ENCODE assay signal across 8 cellular contexts in the genomic region with DNA sequence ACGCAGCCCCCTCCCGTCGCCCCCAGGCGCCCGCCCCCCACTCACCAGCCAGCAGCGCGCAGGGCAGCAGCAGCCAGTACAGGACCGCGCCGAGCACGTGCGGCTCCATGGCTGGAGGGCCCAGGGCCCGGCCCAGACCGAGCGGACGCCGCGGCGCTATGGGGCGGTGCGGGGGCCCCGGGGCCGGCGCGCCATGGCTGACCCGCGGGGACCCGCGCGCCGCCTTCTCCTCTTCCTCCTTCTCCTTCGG. TPM values are rescaled to one million over a fixed set of nuclear protein-coding genes. Genes with fewer than 3 reads are reported as not detected.
A peak's percentile ranks its signal among the peaks of the same experiment; 100 is the strongest.
DNase-seq lines count a peak whose midpoint lies in the region; ATAC-seq and TF ChIP-seq lines count a peak whose summit lies in the region.

No MANE protein-coding gene starts in this region.

- H3K4me1 ChIP-seq in HCT116 (ENCODE audit: control insufficient read depth in 1 of 2, insufficient read depth in 2 of 2, low read length in 2 of 2) = peaks cover 41 to 51% of the 10 kb centered on the region in 2 experiments

- no peaks in the 10 kb centered on the region for H3K27me3 Mint-ChIP-seq in activated T-helper 17 cell treated with anti-CD3 and anti-CD28 coated beads, Interleukin-2, amount 50 U/mL, for 72 hours
- no peaks in the 10 kb centered on the region for H3K27me3 Mint-ChIP-seq in stimulated activated naive CD8-positive, alpha-beta T cell treated with anti-CD3 and anti-CD28 coated beads, Interleukin-15, amount 100 ng/mL, for 72 hours

- no peaks in the 10 kb centered on the region for H3K9me2 ChIP-seq in HCT116 (ENCODE audit: insufficient read depth)

- H3K9me3 ChIP-seq in HCT116 (ENCODE audit: control insufficient read depth in 1 of 2, insufficient read depth in 1 of 2, low read depth in 1 of 2, low read length in 2 of 2) = no peaks in the 10 kb centered on the region

- CTCF ChIA-PET in HCT116 (lab: Charles Lee) = interaction anchor here (0.9 to 8.9 kb wide), 10 partner anchors 11 to 386 kb away, joined by 3 to 59 read pairs (median 4); a partner anchor contains a TSS

- no peak for TF ChIP-seq RAD21 in HCT116 (IDR thresholded peaks at IDR 0.05; ENCODE audit: low read depth)

- RAD21 ChIA-PET in HCT116 (lab: Charles Lee; ENCODE audit: low non-redundant PET in 1 of 2, low total read pairs in 2 of 2, uncharacterized antibody in 2 of 2, unreplicated experiment in 2 of 2) = interaction anchor here (0.7 to 1.0 kb wide), 3 partner anchors 14 to 47 kb away, joined by 3 to 4 read pairs (median 3); no protein-coding TSS in a partner anchor

- TF ChIP-seq POLR2A in HCT116 (IDR thresholded peaks at IDR 0.05; ENCODE audit: borderline replicate concordance, extremely low read depth, insufficient read depth, insufficient read length) = no peak

- H3K4me3 Mint-ChIP-seq in activated T-helper 17 cell treated with anti-CD3 and anti-CD28 coated beads, Interleukin-2, amount 50 U/mL, for 72 hours = no peak overlapping the region
- H3K4me3 Mint-ChIP-seq in stimulated activated naive CD8-positive, alpha-beta T cell treated with anti-CD3 and anti-CD28 coated beads, Interleukin-15, amount 100 ng/mL, for 72 hours = peak overlapping the region in 1 of 2 donors; percentile 33

- H3K36me3 Mint-ChIP-seq in activated T-helper 17 cell treated with anti-CD3 and anti-CD28 coated beads, Interleukin-2, amount 50 U/mL, for 72 hours (ENCODE audit: low read depth) = peaks cover 13% of the 10 kb centered on the region

- DNase-seq in HCT116 (ENCODE audit: low read depth, low spot score) (no peak), GM20000 (ENCODE audit: low spot score) (no peak), mucosa of gallbladder (ENCODE audit: low spot score) (no peak)
- DNase-seq in stimulated activated naive CD8-positive, alpha-beta T cell treated with anti-CD3 and anti-CD28 coated beads, Interleukin-15, amount 100 ng/mL, for 72 hours = no peak
- DNase-seq in stimulated activated CD8-positive, alpha-beta memory T cell treated with anti-CD3 and anti-CD28 coated beads, Interleukin-4, amount 100 ng/mL, for 48 hours = no peak

- peak overlapping the region; percentile 92 for H3K4me2 ChIP-seq in HCT116 (ENCODE audit: low read length)

- H4K20me1 ChIP-seq in HCT116 (ENCODE audit: insufficient read depth) = peaks cover 11% of the 10 kb centered on the region; the same call in 1 of the 2 replicates

- H3K27me3 ChIP-seq in HCT116 (ENCODE audit: insufficient read depth, low read length) = no peaks in the 10 kb centered on the region

- H3K9me3 Mint-ChIP-seq in activated T-helper 17 cell treated with anti-CD3 and anti-CD28 coated beads, Interleukin-2, amount 50 U/mL, for 72 hours = no peaks in the 10 kb centered on the region
- no peaks in the 10 kb centered on the region for H3K9me3 Mint-ChIP-seq in stimulated activated naive CD8-positive, alpha-beta T cell treated with anti-CD3 and anti-CD28 coated beads, Interleukin-15, amount 100 ng/mL, for 72 hours

- intact Hi-C loops in HCT116 (cut with micrococcal nuclease) = loop anchor here (2.0 kb wide), 2 partner anchors 18 to 40 kb away; a partner anchor contains a TSS

- peak overlapping the region; percentile 94 for H3K9ac ChIP-seq in HCT116 (ENCODE audit: low read length)

- no TSS peak for BruUV-seq in HCT116 (replicated peaks; lab: Mats Ljungman, UMichigan)

- H3K36me3 ChIP-seq in HCT116 (ENCODE audit: control insufficient read depth in 1 of 2, insufficient read depth in 2 of 2, low read length in 2 of 2) = no peaks in the 10 kb centered on the region; a peak in 1 of 4 replicates

- peaks cover 21% of the 10 kb centered on the region for H3K4me1 Mint-ChIP-seq in activated T-helper 17 cell treated with anti-CD3 and anti-CD28 coated beads, Interleukin-2, amount 50 U/mL, for 72 hours
- H3K4me1 Mint-ChIP-seq in stimulated activated naive CD8-positive, alpha-beta T cell treated with anti-CD3 and anti-CD28 coated beads, Interleukin-15, amount 100 ng/mL, for 72 hours = peaks cover 52% of the 10 kb centered on the region

- peak overlapping the region; percentile 69 to 82 for H3K4me3 ChIP-seq in HCT116 (replicated peaks in 1 of 2; ENCODE audit: low read depth in 1 of 2, low read length in 2 of 2)
- peak overlapping the region; percentile 36 for H3K4me3 ChIP-seq in iPS-11a (ENCODE audit: low read depth, low read length)

- POLR2A ChIA-PET in HCT116 (lab: Charles Lee) = interaction anchor here (0.7 to 2.1 kb wide), 10 partner anchors 9 to 48 kb away, joined by 3 to 18 read pairs (median 4); a partner anchor contains a TSS

- no peak overlapping the region for H2AFZ ChIP-seq in HCT116 (ENCODE audit: low read depth, low read length, poor library complexity, severe bottlenecking)

- TF ChIP-seq CTCF in HCT116 (IDR thresholded peaks at IDR 0.05 in 2 of 3, conservative IDR thresholded peaks at IDR 0.05 in 1 of 3; ENCODE audit: borderline replicate concordance in 1 of 3, insufficient read depth in 1 of 3, low read depth in 2 of 3, low read length in 2 of 3) = no peak
- TF ChIP-seq CTCF in GM20000 (IDR thresholded peaks at IDR 0.05; ENCODE audit: extremely low read depth, missing control alignments) = no peak

- peak overlapping the region; percentile 91 for H3K27ac ChIP-seq in HCT116 (ENCODE audit: low read depth, low read length)

- ATAC-seq in HCT116 (peak; percentile 53), HG03108 (IDR thresholded peaks at IDR 0.05; ENCODE audit: unreplicated experiment) (no peak)
- peak; percentile 0 for ATAC-seq in activated T-helper 17 cell treated with anti-CD3 and anti-CD28 coated beads, Interleukin-2, amount 50 U/mL, for 72 hours (replicated peaks)
- peak; percentile 27 for ATAC-seq in stimulated activated naive CD8-positive, alpha-beta T cell treated with anti-CD3 and anti-CD28 coated beads, Interleukin-15, amount 100 ng/mL, for 72 hours

- H3K79me2 ChIP-seq in HCT116 (ENCODE audit: insufficient read depth, low read length) = peaks cover 52% of the 10 kb centered on the region

- no peak overlapping the region for H3K27ac Mint-ChIP-seq in activated T-helper 17 cell treated with anti-CD3 and anti-CD28 coated beads, Interleukin-2, amount 50 U/mL, for 72 hours
- H3K27ac Mint-ChIP-seq in stimulated activated naive CD8-positive, alpha-beta T cell treated with anti-CD3 and anti-CD28 coated beads, Interleukin-15, amount 100 ng/mL, for 72 hours = no peak overlapping the region

TF ChIP-seq in HCT116, 20 proteins besides CTCF, POLR2A, EP300 and RAD21:
- TF ChIP-seq ZFX (IDR thresholded peaks at IDR 0.05) (peak; percentile 98), EGR1 (IDR thresholded peaks at IDR 0.05; ENCODE audit: low read depth) (no peak)

RNA-seq across cellular contexts. Expression of a gene that starts 0.2 kb away (rescaled TPM):
- 224 TPM for total RNA-seq in HCT116 (2021; ENCODE audit: unreplicated experiment)
- 198 and 280 TPM in 2 replicates for polyA plus RNA-seq in HCT116 (2012)
- total RNA-seq in activated T-helper 17 cell treated with anti-CD3 and anti-CD28 coated beads, Interleukin-2, amount 50 U/mL, for 72 hours = 100 to 1,000 TPM; 197 to 326 TPM
- 108 TPM for total RNA-seq in mucosa of gallbladder

RNA-seq across cellular contexts. Expression of a gene that starts 18.8 kb away (rescaled TPM):
- 160 TPM for total RNA-seq in HCT116 (2021; ENCODE audit: unreplicated experiment)
- 123 and 132 TPM in 2 replicates for polyA plus RNA-seq in HCT116 (2012)
- total RNA-seq in activated T-helper 17 cell treated with anti-CD3 and anti-CD28 coated beads, Interleukin-2, amount 50 U/mL, for 72 hours = 100 to 1,000 TPM in 1 of 2 donors, 10 to 100 TPM in 1; 96.6 to 141 TPM
- total RNA-seq in mucosa of gallbladder = 3.2 TPM

RNA-seq across cellular contexts. Expression of a gene that starts 26.9 kb away (rescaled TPM):
- total RNA-seq in HCT116 (2021; ENCODE audit: unreplicated experiment) (311 TPM), mucosa of gallbladder (104 TPM)
- polyA plus RNA-seq in HCT116 (2012) = 329 and 349 TPM in 2 replicates
- total RNA-seq in activated T-helper 17 cell treated with anti-CD3 and anti-CD28 coated beads, Interleukin-2, amount 50 U/mL, for 72 hours = 100 to 1,000 TPM; 132 to 139 TPM

Comparison
In these comparisons a context has a peak if more than half of its experiments do, and no peak if none do; other contexts are left out.
1. RNA of a gene that starts 18.8 kb away (total RNA-seq): 160 TPM in HCT116 (single experiment) and 96.6 to 141 TPM in activated T-helper 17 cell treated with anti-CD3 and anti-CD28 coated beads, Interleukin-2, amount 50 U/mL, for 72 hours; 3.2 TPM in mucosa of gallbladder (single experiment); every median in the first group is over 10 times any median in the second.